Comparison of ENCODE assay signal across 5 cellular contexts in the genomic region with DNA sequence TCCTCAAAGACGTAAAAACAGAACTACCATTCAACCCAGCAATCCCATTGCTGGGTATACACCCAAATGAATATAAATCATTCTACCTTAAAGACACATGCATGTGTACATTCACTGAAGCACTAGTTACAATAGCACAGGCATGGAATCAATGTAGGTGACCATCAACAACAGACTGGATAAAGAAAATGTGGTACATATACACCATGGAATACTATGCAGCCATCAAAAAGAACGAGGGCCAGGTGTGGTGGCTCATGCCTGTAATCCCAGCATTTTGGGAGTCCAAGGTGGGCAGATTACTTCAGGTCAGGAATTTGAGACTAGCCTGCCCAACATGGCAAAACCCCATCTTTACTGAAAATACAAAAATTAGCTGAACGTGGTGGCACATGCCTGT.
DNase-seq lines count a peak whose midpoint lies in the region; ATAC-seq, FAIRE-seq and TF ChIP-seq lines count a peak whose summit lies in the region.
"Not testable (repeated sequence)": the region's sequence is repeated elsewhere in the genome, so short reads cannot be mapped to it uniquely, and the experiment has no call there.

No MANE protein-coding gene starts in this region.

- H4K5ac ChIP-seq in H1 (ENCODE audit: insufficient read length, low read depth, low read length): not testable (repeated sequence)

- H3K36me3 ChIP-seq in HEK293 (ENCODE audit: control insufficient read depth in 2 of 2, insufficient read depth in 1 of 2, low read length in 2 of 2); K562 (ENCODE audit: control insufficient read depth, insufficient read depth, low read length); H1 (ENCODE audit: control insufficient read depth in 2 of 4, insufficient read depth in 4 of 4, low read length in 3 of 4): not testable (repeated sequence)

- CTCF ChIA-PET in HEK293 (lab: Yijun Ruan, JAX): interaction anchor here (0.9 to 3.0 kb wide), 2 partner anchors 8 to 52 kb away, joined by 3 to 16 read pairs; no protein-coding TSS in a partner anchor
- CTCF ChIA-PET in WTC11 (lab: Charles Lee): interaction anchor here (0.7 kb wide), 1 partner anchor 8 kb away, joined by 3 read pairs; no protein-coding TSS in a partner anchor
- CTCF ChIA-PET in K562 (lab: Yijun Ruan, JAX; ENCODE audit: low intra/inter-chr PET ratio): not testable (repeated sequence)
- CTCF ChIA-PET in H1 (lab: Charles Lee; ENCODE audit: partially characterized antibody): interaction anchor here (1.5 kb wide), 1 partner anchor 52 kb away, joined by 3 read pairs; no protein-coding TSS in a partner anchor

- not testable (repeated sequence) for TF ChIP-seq RAD21 in K562 (CRISPR knock-in tag; conservative IDR thresholded peaks at IDR 0.05 in 1 of 2, IDR thresholded peaks at IDR 0.05 in 1 of 2); H1 (IDR thresholded peaks at IDR 0.05 in 1 of 2, conservative IDR thresholded peaks at IDR 0.05 in 1 of 2; ENCODE audit: low read depth in 2 of 2, low read length in 2 of 2)

- H3K9me3 ChIP-seq in HEK293 (ENCODE audit: control insufficient read depth, insufficient read depth, low read depth, low read length); K562 (replicated peaks; ENCODE audit: control insufficient read depth, insufficient read depth, low read depth, low read length); H1 (ENCODE audit: insufficient read depth in 2 of 2, low read depth in 1 of 2, low read length in 1 of 2): not testable (repeated sequence)

- not testable (repeated sequence) for H3K9me3 Mint-ChIP-seq in WTC11

- H3K9me1 ChIP-seq in K562 (ENCODE audit: control insufficient read depth, insufficient read depth, low read length): not testable (repeated sequence)

- not testable (repeated sequence) for H4K91ac ChIP-seq in H1 (replicated peaks; ENCODE audit: insufficient read length, low read length)

- not testable (repeated sequence) for H3K79me1 ChIP-seq in H1 (ENCODE audit: low read depth, low read length)

- POLR2A ChIA-PET in HEK293 (lab: Yijun Ruan, JAX); WTC11 (lab: Charles Lee); K562 (lab: Yijun Ruan, JAX); H1 (lab: Charles Lee; ENCODE audit: partially characterized antibody): not testable (repeated sequence)

- H3K4ac ChIP-seq in H1 (replicated peaks; ENCODE audit: insufficient read length, low read depth, low read length): not testable (repeated sequence)

- H2AFZ ChIP-seq in K562 (ENCODE audit: low read depth, low read length); H1 (ENCODE audit: low read length): not testable (repeated sequence)

- H4K20me1 ChIP-seq in K562 (replicated peaks; ENCODE audit: control insufficient read depth, insufficient read depth, low read length); H1 (replicated peaks in 1 of 2; ENCODE audit: control insufficient read depth in 1 of 2, insufficient read depth in 2 of 2, low read length in 2 of 2): not testable (repeated sequence)

- not testable (repeated sequence) for H2BK5ac ChIP-seq in H1 (ENCODE audit: low read depth, low read length)

- H3K27ac Mint-ChIP-seq in WTC11: not testable (repeated sequence)

- ATAC-seq in SK-N-SH treated with all-trans-retinoic acid at 6 μM for 48 hours, WTC11, K562: not testable (repeated sequence)

- not testable (repeated sequence) for TF ChIP-seq CTCF in HEK293 (tag by site-specific recombination; IDR thresholded peaks at IDR 0.05); WTC11 (IDR thresholded peaks at IDR 0.05); K562 (IDR thresholded peaks at IDR 0.05 in 2 of 3, conservative IDR thresholded peaks at IDR 0.05 in 1 of 3; ENCODE audit: insufficient read depth in 2 of 3, low read depth in 1 of 3, low read length in 3 of 3); H1 (IDR thresholded peaks at IDR 0.05; ENCODE audit: control extremely low read depth in 1 of 3, insufficient read depth in 1 of 3, low read depth in 1 of 3, low read length in 3 of 3)

- not testable (repeated sequence) for H3K4me1 ChIP-seq in HEK293 (ENCODE audit: control insufficient read depth, insufficient read depth, low read length); K562 (replicated peaks in 1 of 2; ENCODE audit: control insufficient read depth in 2 of 2, insufficient read depth in 2 of 2, low read length in 2 of 2); H1 (replicated peaks in 1 of 4; ENCODE audit: control insufficient read depth in 3 of 4, insufficient read depth in 4 of 4, low read length in 3 of 4)

- not testable (repeated sequence) for H3K23me2 ChIP-seq in H1 (ENCODE audit: low read depth, low read length)

- intact Hi-C loops in K562 (cut with micrococcal nuclease): not testable (repeated sequence)

- not testable (repeated sequence) for H3K4me1 Mint-ChIP-seq in WTC11

- H3K36me3 Mint-ChIP-seq in WTC11: not testable (repeated sequence)

- not testable (repeated sequence) for TF ChIP-seq POLR2A in K562 (conservative IDR thresholded peaks at IDR 0.05); H1 (IDR thresholded peaks at IDR 0.05; ENCODE audit: control extremely low read depth in 1 of 2, low read depth in 2 of 2, low read length in 2 of 2)

- not testable (repeated sequence) for H3K27ac ChIP-seq in HEK293 (ENCODE audit: extremely low read depth, low read depth, low read length); K562 (ENCODE audit: extremely low read depth, low read depth, low read length); H1 (ENCODE audit: low read depth, low read length)

- not testable (repeated sequence) for TF ChIP-seq EP300 in K562 (IDR thresholded peaks at IDR 0.05; ENCODE audit: low read length); H1 (IDR thresholded peaks at IDR 0.05; ENCODE audit: borderline replicate concordance in 1 of 2, low read depth in 2 of 2, low read length in 2 of 2)

- H3K4me3 Mint-ChIP-seq in WTC11: not testable (repeated sequence)

- not testable (repeated sequence) for DNase-seq in WTC11 (ENCODE audit: low spot score); K562 (ENCODE audit: extremely low read depth in 1 of 4, low spot score in 3 of 4); H1 (ENCODE audit: low read depth in 1 of 2, low spot score in 2 of 2)

- not testable (repeated sequence) for H3K79me2 ChIP-seq in K562 (ENCODE audit: control insufficient read depth, insufficient read depth, low read length); H1 (ENCODE audit: control insufficient read depth in 1 of 2, insufficient read depth in 2 of 2, low read length in 2 of 2)

- H2AK5ac ChIP-seq in H1 (ENCODE audit: low read depth, low read length): not testable (repeated sequence)

- in situ Hi-C loops in K562 (cut with MboI): not testable (repeated sequence)

- H2BK20ac ChIP-seq in H1 (ENCODE audit: low read length): not testable (repeated sequence)

- not testable (repeated sequence) for H3K4me2 ChIP-seq in K562 (ENCODE audit: insufficient read depth, low read length); H1 (ENCODE audit: insufficient read depth in 1 of 2, low read depth in 2 of 2, low read length in 2 of 2)

- 4% methylated on average over 3 of the region's 3 CpGs for WGBS in K562 (ENCODE audit: insufficient coverage, low coverage, missing lambda C conversion rate)
- WGBS in H1 (ENCODE audit: extremely low coverage in 1 of 2, insufficient coverage in 1 of 2, insufficient read length in 1 of 2, insufficient replicate concordance in 2 of 2, low coverage in 1 of 2, low lambda C conversion rate in 2 of 2, missing lambda C conversion rate in 1 of 2), 2 experiments: 85% methylated on average over 3 of the region's 3 CpGs; no CpG with 5 or more reads in 1 of the 2 experiments

- not testable (repeated sequence) for H3K9ac ChIP-seq in K562 (ENCODE audit: insufficient read depth in 1 of 2, low read depth in 2 of 2, low read length in 2 of 2); H1 (replicated peaks in 1 of 4; ENCODE audit: extremely low read depth in 1 of 4, low read depth in 3 of 4, low read length in 3 of 4)

- not testable (repeated sequence) for H3K18ac ChIP-seq in H1 (ENCODE audit: extremely low read depth, low read length)

- H3K23ac ChIP-seq in H1 (ENCODE audit: insufficient read length): not testable (repeated sequence)

- FAIRE-seq in K562 (lab: Jason Lieb, UNC); H1 (lab: Jason Lieb, UNC): not testable (repeated sequence)

- peaks cover 5 to 23% of the 10 kb centered on the region in 2 experiments; a peak in 3 of 5 replicates for H3K27me3 ChIP-seq in K562 (ENCODE audit: control insufficient read depth in 2 of 2, insufficient read depth in 2 of 2, low read length in 2 of 2)
- H3K27me3 ChIP-seq in H1 (replicated peaks in 1 of 4; ENCODE audit: control insufficient read depth in 3 of 4, extremely low read depth in 1 of 4, insufficient read depth in 3 of 4, low read length in 3 of 4): not testable (repeated sequence)

- H3K27me3 Mint-ChIP-seq in WTC11 (ENCODE audit: low read depth): not testable (repeated sequence)

- H2BK15ac ChIP-seq in H1 (ENCODE audit: low read length): not testable (repeated sequence)

- not testable (repeated sequence) for H3K14ac ChIP-seq in H1 (ENCODE audit: insufficient read length)

- H2BK12ac ChIP-seq in H1 (ENCODE audit: low read depth, low read length): not testable (repeated sequence)

- not testable (repeated sequence) for H4K8ac ChIP-seq in H1 (ENCODE audit: extremely low read depth, insufficient read depth, low read length)

- not testable (repeated sequence) for H3K4me3 ChIP-seq in HEK293 (ENCODE audit: low read depth, low read length); K562; H1 (ENCODE audit: extremely low read depth in 1 of 4, insufficient read depth in 2 of 4, low read depth in 3 of 4, low read length in 4 of 4)

- not testable (repeated sequence) for BruUV-seq in K562 (replicated peaks; lab: Mats Ljungman, UMichigan)

- not testable (repeated sequence) for H2BK120ac ChIP-seq in H1 (replicated peaks; ENCODE audit: low read depth, low read length)

- not testable (repeated sequence) for H3K56ac ChIP-seq in H1 (replicated peaks; ENCODE audit: insufficient read length, low read depth, low read length)

TF ChIP-seq in SK-N-SH treated with all-trans-retinoic acid at 6 μM for 48 hours, 23 proteins besides CTCF, POLR2A, EP300 and RAD21:
- TF ChIP-seq ZNF8 (CRISPR knock-in tag; IDR thresholded peaks at IDR 0.05): 0 out of 2 replicates have a peak, but pooled peaks have one; percentile 14
TF ChIP-seq in SK-N-SH treated with all-trans-retinoic acid at 6 μM for 48 hours: peak in this region for 1; not testable (repeated sequence) for 22.

TF ChIP-seq in K562, 482 proteins besides CTCF, POLR2A, EP300 and RAD21 (continues in another document):
- TF ChIP-seq ZNF146 (CRISPR knock-in tag; IDR thresholded peaks at IDR 0.05; ENCODE audit: unreplicated experiment): peak; percentile 83
